In genomic region chr4:6746721-6747689, GRCh38 we compare ENCODE assay signal across 12 cellular contexts. TPM values are rescaled to one million over a fixed set of nuclear protein-coding genes. Genes with fewer than 3 reads are reported as not detected.
A peak's percentile ranks its signal among the peaks of the same experiment; 100 is the strongest.
DNase-seq lines count a peak whose midpoint lies in the region; TF ChIP-seq lines count a peak whose summit lies in the region.
"Had no signal": no experiment of that assay in that cellular context is flagged by ENCODE, and none has a peak within 500 bp of the region (broad histone marks: within the 10 kb centered on the region; RNA-seq: fewer than 3 reads in every experiment).

No MANE protein-coding gene starts in this region.

- H3K4me1 Mint-ChIP-seq in nephron progenitor cell (peaks cover 44% of the 10 kb centered on the region), endodermal cell (peaks cover 11% of the 10 kb centered on the region), HFFc6 (ENCODE audit: low read depth) (peaks cover 17% of the 10 kb centered on the region)

- H3K4me1 ChIP-seq in duodenal mucosa (ENCODE audit: control insufficient read depth in 1 of 2, insufficient read depth in 2 of 2, low read length in 2 of 2) (peaks cover 48 to 54% of the 10 kb centered on the region in 2 donors), endodermal cell (ENCODE audit: control insufficient read depth, insufficient read depth, low read length) (no peaks in the 10 kb centered on the region), BE2C (no peaks in the 10 kb centered on the region; the same call in 1 of the 2 replicates)

- TF ChIP-seq CTCF in nephron progenitor cell (IDR thresholded peaks at IDR 0.05) (no peak), endodermal cell (conservative IDR thresholded peaks at IDR 0.05) (no peak), HFFc6 (IDR thresholded peaks at IDR 0.05) (no peak), BE2C (IDR thresholded peaks at IDR 0.05; ENCODE audit: low read depth, low read length) (no peak)

- H3K27me3 ChIP-seq in duodenal mucosa (ENCODE audit: control insufficient read depth in 1 of 2, insufficient read depth in 2 of 2, low read length in 2 of 2) (no peaks in the 10 kb centered on the region), endodermal cell (ENCODE audit: control insufficient read depth, insufficient read depth, low read length, poor library complexity, severe bottlenecking) (no peaks in the 10 kb centered on the region), BE2C (no peaks in the 10 kb centered on the region)

- no peak overlapping the region for H3K4me3 Mint-ChIP-seq in nephron progenitor cell
- no peak overlapping the region for H3K4me3 Mint-ChIP-seq in endodermal cell
- H3K4me3 Mint-ChIP-seq in HFFc6 = no peak overlapping the region
- H3K4me3 Mint-ChIP-seq: activated naive CD8-positive, alpha-beta T cell treated with anti-CD3 and anti-CD28 coated beads, Interleukin-2, amount 10 ng/mL, durations not matched to agents 7 days and 5 days; CD4-positive, CD25-positive, alpha-beta regulatory T cell; naive thymus-derived CD4-positive, alpha-beta T cell had no signal

- H3K36me3 ChIP-seq in duodenal mucosa (ENCODE audit: control insufficient read depth in 1 of 2, insufficient read depth in 2 of 2, low read length in 2 of 2) (no peaks in the 10 kb centered on the region), endodermal cell (ENCODE audit: control insufficient read depth, insufficient read depth, low read length) (no peaks in the 10 kb centered on the region), BE2C (no peaks in the 10 kb centered on the region)

- peak overlapping the region; percentile 34 for H3K27ac Mint-ChIP-seq in nephron progenitor cell
- no peak overlapping the region for H3K27ac Mint-ChIP-seq in endodermal cell
- no peak overlapping the region for H3K27ac Mint-ChIP-seq in HFFc6
- H3K27ac Mint-ChIP-seq: activated naive CD8-positive, alpha-beta T cell treated with anti-CD3 and anti-CD28 coated beads, Interleukin-2, amount 10 ng/mL, durations not matched to agents 7 days and 5 days; naive thymus-derived CD4-positive, alpha-beta T cell had no signal

- DNase-seq in AG20443 (ENCODE audit: low spot score) = peak; percentile 56
- DNase-seq in NCI-H2029 treated with DMSO at 0.1 percent for 48 hours (lab: John Stamatoyannopoulos, UW) = peak; percentile 95
- DNase-seq in nephron progenitor cell = no peak
- no peak for DNase-seq in endodermal cell
- no peak for DNase-seq in HFFc6
- DNase-seq in NCI-H1048 (lab: John Stamatoyannopoulos, UW) = no peak
- no peak for DNase-seq in BE2C
- DNase-seq: activated naive CD8-positive, alpha-beta T cell treated with anti-CD3 and anti-CD28 coated beads, Interleukin-2, amount 10 ng/mL, durations not matched to agents 7 days and 5 days; CD4-positive, CD25-positive, alpha-beta regulatory T cell; naive thymus-derived CD4-positive, alpha-beta T cell; NCI-H82 had no signal

- WGBS in endodermal cell (ENCODE audit: insufficient coverage in 1 of 2, insufficient read length in 1 of 2), 2 experiments = 91 to 92% methylated on average over 12 to 25 of the region's 25 CpGs

- H3K27ac ChIP-seq in duodenal mucosa (ENCODE audit: low read depth, low read length) (peak overlapping the region; percentile 76), endodermal cell (ENCODE audit: low read depth, low read length) (no peak overlapping the region)

- H3K27me3 Mint-ChIP-seq in nephron progenitor cell (ENCODE audit: low read depth, poor library complexity) = peaks cover 3% of the 10 kb centered on the region
- H3K27me3 Mint-ChIP-seq in endodermal cell (ENCODE audit: insufficient read depth) = peaks cover 4% of the 10 kb centered on the region
- H3K27me3 Mint-ChIP-seq in HFFc6 (ENCODE audit: insufficient read depth) = peaks cover 12% of the 10 kb centered on the region
- H3K27me3 Mint-ChIP-seq: activated naive CD8-positive, alpha-beta T cell treated with anti-CD3 and anti-CD28 coated beads, Interleukin-2, amount 10 ng/mL, durations not matched to agents 7 days and 5 days; CD4-positive, CD25-positive, alpha-beta regulatory T cell had no signal

- H3K9me3 ChIP-seq in duodenal mucosa (ENCODE audit: control insufficient read depth in 1 of 2, low read length in 2 of 2) (no peaks in the 10 kb centered on the region), endodermal cell (ENCODE audit: control insufficient read depth, low read length) (no peaks in the 10 kb centered on the region), BE2C (no peaks in the 10 kb centered on the region)

- H3K4me3 ChIP-seq in duodenal mucosa (ENCODE audit: low read depth in 1 of 2, low read length in 2 of 2) = no peak overlapping the region
- H3K4me3 ChIP-seq in endodermal cell (ENCODE audit: low read length) = no peak overlapping the region
- no peak overlapping the region for H3K4me3 ChIP-seq in BE2C (ENCODE audit: low read depth, low read length)

- H3K36me3 Mint-ChIP-seq in nephron progenitor cell (ENCODE audit: low read depth) (no peaks in the 10 kb centered on the region), endodermal cell (ENCODE audit: low read depth) (no peaks in the 10 kb centered on the region), HFFc6 (ENCODE audit: low read depth) (no peaks in the 10 kb centered on the region)
- H3K36me3 Mint-ChIP-seq: activated naive CD8-positive, alpha-beta T cell treated with anti-CD3 and anti-CD28 coated beads, Interleukin-2, amount 10 ng/mL, durations not matched to agents 7 days and 5 days; CD4-positive, CD25-positive, alpha-beta regulatory T cell; naive thymus-derived CD4-positive, alpha-beta T cell had no signal

- H3K9me3 Mint-ChIP-seq in nephron progenitor cell (peaks cover 11% of the 10 kb centered on the region), endodermal cell (peaks cover 2% of the 10 kb centered on the region), HFFc6 (no peaks in the 10 kb centered on the region)
- H3K9me3 Mint-ChIP-seq: CD4-positive, CD25-positive, alpha-beta regulatory T cell; naive thymus-derived CD4-positive, alpha-beta T cell had no signal

- H3K9ac ChIP-seq in duodenal mucosa (ENCODE audit: low read depth in 1 of 2, low read length in 2 of 2) = peak overlapping the region; percentile 48 to 57
- no peak overlapping the region for H3K9ac ChIP-seq in endodermal cell (ENCODE audit: extremely low read depth, low read length, poor library complexity, severe bottlenecking)

RNA-seq across cellular contexts. Expression of gene BLOC1S4, which starts 31.0 kb away (rescaled TPM):
- 10 to 100 TPM; 18.8 to 26.5 TPM for total RNA-seq in endodermal cell
- 21.0 TPM for polyA plus RNA-seq in endodermal cell (2013, experiment 1 of 2)
- 18.1 TPM for polyA plus RNA-seq in endodermal cell (2013, experiment 2 of 2)
- 10 to 100 TPM; 12.7 to 19.0 (median 14.2) TPM for total RNA-seq in HFFc6 (2021; fragmentation: NEBNext Ultra II Directional; extraction: Animal tissue kit (Norgen Biotek cat#: 25700))
- polyA plus RNA-seq in BE2C (2012; ENCODE audit: insufficient read depth, insufficient read length, low read depth) = 87.8 TPM

RNA-seq across cellular contexts. Expression of gene KIAA0232, which starts 35.5 kb away (rescaled TPM):
- 10 to 100 TPM; 32.9 to 43.5 TPM for total RNA-seq in endodermal cell
- 30.0 TPM for polyA plus RNA-seq in endodermal cell (2013, experiment 1 of 2)
- polyA plus RNA-seq in endodermal cell (2013, experiment 2 of 2) = 32.5 TPM
- total RNA-seq in HFFc6 (2021; fragmentation: NEBNext Ultra II Directional; extraction: Animal tissue kit (Norgen Biotek cat#: 25700)) = 10 to 100 TPM; 15.2 to 21.2 (median 19.0) TPM
- polyA plus RNA-seq in BE2C (2012; ENCODE audit: insufficient read depth, insufficient read length, low read depth) = 20.4 TPM

RNA-seq across cellular contexts. Expression of gene MRFAP1L1, which starts 37.3 kb away (rescaled TPM):
- 10 to 100 TPM; 45.0 to 50.2 TPM for total RNA-seq in endodermal cell
- polyA plus RNA-seq in endodermal cell (2013, experiment 1 of 2) = 64.3 TPM
- polyA plus RNA-seq in endodermal cell (2013, experiment 2 of 2) = 53.7 TPM
- 10 to 100 TPM; 35.5 to 41.0 (median 40.1) TPM for total RNA-seq in HFFc6 (2021; fragmentation: NEBNext Ultra II Directional; extraction: Animal tissue kit (Norgen Biotek cat#: 25700))
- polyA plus RNA-seq in BE2C (2012; ENCODE audit: insufficient read depth, insufficient read length, low read depth) = 120 TPM

RNA-seq across cellular contexts. Expression of gene S100P, which starts 53.3 kb away (rescaled TPM):
- not detected for total RNA-seq in endodermal cell
- polyA plus RNA-seq in endodermal cell (2013, experiment 1 of 2) = not detected
- not detected for polyA plus RNA-seq in endodermal cell (2013, experiment 2 of 2)
- not detected for total RNA-seq in HFFc6 (2021; fragmentation: NEBNext Ultra II Directional; extraction: Animal tissue kit (Norgen Biotek cat#: 25700))
- polyA plus RNA-seq in BE2C (2012; ENCODE audit: insufficient read depth, insufficient read length, low read depth) = 10.8 TPM
- total RNA-seq: CD4-positive, CD25-positive, alpha-beta regulatory T cell had no signal
- polyA plus RNA-seq: naive thymus-derived CD4-positive, alpha-beta T cell had no signal

Comparison
In these comparisons a context has a peak if more than half of its experiments do, and no peak if none do; other contexts are left out.
1. DNase-seq: peak in AG20443 (single experiment) and NCI-H2029 treated with DMSO at 0.1 percent for 48 hours (single experiment); none in nephron progenitor cell (single experiment), endodermal cell (single experiment), HFFc6 (single experiment), NCI-H1048 (single experiment) and BE2C (single experiment).